19 cellular contexts compared by ENCODE assay signal in the genomic region with DNA sequence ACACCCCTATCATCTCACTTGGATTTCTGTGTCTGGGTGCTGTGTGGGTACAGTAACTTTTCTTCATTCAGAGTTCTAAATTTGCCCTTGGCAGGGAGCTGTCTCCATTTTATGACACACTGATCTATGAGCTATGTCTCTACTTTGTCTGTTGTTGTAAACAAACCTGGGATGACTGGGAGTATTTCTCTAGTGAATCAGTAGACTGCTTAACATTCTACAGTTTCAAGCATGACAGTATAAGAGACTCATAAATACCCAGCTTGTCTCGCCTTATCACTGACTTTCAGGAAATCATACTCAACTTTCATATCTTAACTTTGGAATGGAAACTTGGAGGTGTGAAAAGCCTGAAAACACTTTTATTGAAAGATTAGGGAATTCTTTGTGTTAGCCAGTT.
DNase-seq lines count a peak whose midpoint lies in the region; ATAC-seq, FAIRE-seq and TF ChIP-seq lines count a peak whose summit lies in the region.
"Had no signal": no experiment of that assay in that cellular context is flagged by ENCODE, and none has a peak within 500 bp of the region (broad histone marks: within the 10 kb centered on the region; RNA-seq: fewer than 3 reads in every experiment).

No MANE protein-coding gene starts in this region.

- no peaks in the 10 kb centered on the region for H3K36me3 ChIP-seq in bronchial epithelial cell (ENCODE audit: control insufficient read depth, insufficient read depth, low read length)
- H3K36me3 ChIP-seq: ascending aorta had no signal

- POLR2A ChIA-PET in HEK293T (lab: Yijun Ruan, JAX): no interaction called here

- no peak overlapping the region for H3K4me3 Mint-ChIP-seq in nephron
- H3K4me3 Mint-ChIP-seq: CD8-positive, alpha-beta T cell had no signal

- no peak for ATAC-seq in GM21515 (IDR thresholded peaks at IDR 0.05; ENCODE audit: unreplicated experiment)
- ATAC-seq in HG03521 (IDR thresholded peaks at IDR 0.05; ENCODE audit: unreplicated experiment): no peak
- ATAC-seq in GM18517 (IDR thresholded peaks at IDR 0.05; ENCODE audit: unreplicated experiment): no peak
- ATAC-seq: CD8-positive, alpha-beta T cell had no signal

- H3K27me3 Mint-ChIP-seq in nephron (ENCODE audit: low read depth): no peaks in the 10 kb centered on the region

- no peak for TF ChIP-seq CTCF in AG09309 (IDR thresholded peaks at IDR 0.05; ENCODE audit: control insufficient read depth, insufficient read depth, low read depth, low read length, missing control alignments)
- no peak for TF ChIP-seq CTCF in bronchial epithelial cell (IDR thresholded peaks at IDR 0.05; ENCODE audit: insufficient read depth, low read length, severe bottlenecking)
- TF ChIP-seq CTCF in nephron (IDR thresholded peaks at IDR 0.05; ENCODE audit: unreplicated experiment in 3 of 3): no peak

- CTCF ChIA-PET in HEK293T (lab: Yijun Ruan, JAX): no interaction called here

- H3K36me3 Mint-ChIP-seq in nephron (ENCODE audit: low read depth): no peaks in the 10 kb centered on the region
- H3K36me3 Mint-ChIP-seq: CD8-positive, alpha-beta T cell had no signal

- H3K27ac Mint-ChIP-seq in nephron: peak overlapping the region; percentile 55 to 87 (median 83)
- H3K27ac Mint-ChIP-seq: CD8-positive, alpha-beta T cell had no signal

- no peak for FAIRE-seq in bronchial epithelial cell (lab: Jason Lieb, UNC)

- H3K27me3 ChIP-seq in bronchial epithelial cell (ENCODE audit: control insufficient read depth, insufficient read depth, low read length): no peaks in the 10 kb centered on the region
- H3K27me3 ChIP-seq: ascending aorta had no signal

- peaks cover 6% of the 10 kb centered on the region for H3K4me1 Mint-ChIP-seq in nephron

- peaks cover 8% of the 10 kb centered on the region for H3K9me3 Mint-ChIP-seq in nephron

- peak; percentile 4 for DNase-seq in AG09309 (ENCODE audit: low read depth)
- no peak for DNase-seq in HEK293T (ENCODE audit: extremely low spot score)
- DNase-seq in bronchial epithelial cell (ENCODE audit: low read depth): peak; percentile 39
- DNase-seq in NCI-H446 treated with DMSO at 0.1 percent for 48 hours (lab: John Stamatoyannopoulos, UW): no peak
- DNase-seq: activated gamma-delta T cell treated with Interleukin-2 at 50 U/mL for 16 hours; CD8-positive, alpha-beta T cell; DND-41; KG1; NCI-H1105; NCI-H774; stimulated activated CD4-positive, alpha-beta T cell treated with anti-CD3 and anti-CD28 coated beads, Interleukin-15, amount 100 ng/mL, for 24 hours; stimulated activated naive CD4-positive, alpha-beta T cell treated with Interleukin-2 at 50 U/mL for 16 hours had no signal

- H3K4me3 ChIP-seq in AG09309 (ENCODE audit: control insufficient read depth, low read depth, low read length) (no peak overlapping the region), bronchial epithelial cell (ENCODE audit: low read depth, low read length) (no peak overlapping the region)
- H3K4me3 ChIP-seq: ascending aorta, coronary artery, SK-N-MC had no signal

TF ChIP-seq in HEK293T, 16 proteins besides CTCF, POLR2A, EP300 and RAD21:
- TF ChIP-seq, protein P1, sequence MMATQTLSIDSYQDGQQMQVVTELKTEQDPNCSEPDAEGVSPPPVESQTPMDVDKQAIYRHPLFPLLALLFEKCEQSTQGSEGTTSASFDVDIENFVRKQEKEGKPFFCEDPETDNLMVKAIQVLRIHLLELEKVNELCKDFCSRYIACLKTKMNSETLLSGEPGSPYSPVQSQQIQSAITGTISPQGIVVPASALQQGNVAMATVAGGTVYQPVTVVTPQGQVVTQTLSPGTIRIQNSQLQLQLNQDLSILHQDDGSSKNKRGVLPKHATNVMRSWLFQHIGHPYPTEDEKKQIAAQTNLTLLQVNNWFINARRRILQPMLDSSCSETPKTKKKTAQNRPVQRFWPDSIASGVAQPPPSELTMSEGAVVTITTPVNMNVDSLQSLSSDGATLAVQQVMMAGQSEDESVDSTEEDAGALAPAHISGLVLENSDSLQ (IDR thresholded peaks at IDR 0.05): peak; percentile 35; the same call in 1 of the 2 replicates
- no peak for TF ChIP-seq CTBP1 (IDR thresholded peaks at IDR 0.05; ENCODE audit: borderline replicate concordance)

Comparison
In these comparisons a context has a peak if more than half of its experiments do, and no peak if none do; other contexts are left out.
1. DNase-seq: peak in AG09309 (single experiment) and bronchial epithelial cell (single experiment); none in HEK293T (single experiment) and NCI-H446 treated with DMSO at 0.1 percent for 48 hours (single experiment).